ENCODE assay signal across 16 cellular contexts in genomic region chr11:121435796-121436511, GRCh38. TPM values are rescaled to one million over a fixed set of nuclear protein-coding genes. Genes with fewer than 3 reads are reported as not detected.
A peak's percentile ranks its signal among the peaks of the same experiment; 100 is the strongest.
DNase-seq lines count a peak whose midpoint lies in the region; FAIRE-seq and TF ChIP-seq lines count a peak whose summit lies in the region.
"Had no signal": no experiment of that assay in that cellular context is flagged by ENCODE, and none has a peak within 500 bp of the region (broad histone marks: within the 10 kb centered on the region; RNA-seq: fewer than 3 reads in every experiment).

No MANE protein-coding gene starts in this region.

- DNase-seq in CD1c-positive myeloid dendritic cell (ENCODE audit: extremely low spot score) (peak; percentile 42), GM12892 (ENCODE audit: insufficient read length) (no peak), NOMO-1 treated with DMSO at 0.1 percent for 48 hours (lab: John Stamatoyannopoulos, UW; ENCODE audit: unreplicated experiment) (peak; percentile 79), medulla oblongata (ENCODE audit: extremely low spot score) (peak; percentile 69), GM03348 (ENCODE audit: low spot score) (no peak), frontal cortex (ENCODE audit: low spot score in 2 of 2) (no peak), activated gamma-delta T cell treated with Interleukin-2 at 50 U/mL for 16 hours (no peak), 8988T (no peak)
- DNase-seq: effector CD8-positive, alpha-beta T cell; hippocampal formation; kidney; NCI-H1436 treated with DMSO at 0.1 percent for 48 hours; NCI-H510A treated with DMSO at 0.1 percent for 48 hours; stimulated activated CD4-positive, alpha-beta T cell treated with anti-CD3 and anti-CD28 coated beads, Interleukin-4, amount 100 ng/mL, for 24 hours; stimulated activated CD8-positive, alpha-beta memory T cell treated with anti-CD3 and anti-CD28 coated beads, Interleukin-4, amount 100 ng/mL, for 48 hours had no signal

- FAIRE-seq in GM12892 (lab: Jason Lieb, UNC) = peak; percentile 85
- no peak for FAIRE-seq in frontal cortex (lab: Jason Lieb, UNC)
- FAIRE-seq: kidney, RCC 7860 had no signal

- no peak for TF ChIP-seq POLR2A in GM12892 (IDR thresholded peaks at IDR 0.05; ENCODE audit: low read depth, low read length)

RNA-seq across cellular contexts. Expression of gene SORL1, which starts 16.2 kb away (rescaled TPM):
- 61.4 TPM for polyA plus RNA-seq in GM12892 (2012; ENCODE audit: missing spikeins)
- total RNA-seq in frontal cortex = 42.8 TPM

Comparison
In these comparisons a context has a peak if more than half of its experiments do, and no peak if none do; other contexts are left out.
1. DNase-seq: peak in CD1c-positive myeloid dendritic cell (single experiment), NOMO-1 treated with DMSO at 0.1 percent for 48 hours (single experiment) and medulla oblongata (single experiment); none in GM12892 (single experiment), GM03348 (single experiment), frontal cortex (0 of 2), activated gamma-delta T cell treated with Interleukin-2 at 50 U/mL for 16 hours (single experiment) and 8988T (single experiment).